ENCODE assay signal across 21 cellular contexts in genomic region chr15:25777047-25777446, GRCh38.
"Had no signal": no experiment of that assay in that cellular context is flagged by ENCODE, and none has a peak within 500 bp of the region (broad histone marks: within the 10 kb centered on the region; RNA-seq: fewer than 3 reads in every experiment).

No MANE protein-coding gene starts in this region.

- H3K4me3 Mint-ChIP-seq: activated CD4-positive, alpha-beta memory T cell treated with anti-CD3 and anti-CD28 coated beads for 36 hours; mesothelial cell of epicardium; naive B cell; T-cell had no signal

- H3K27me3 Mint-ChIP-seq: activated CD4-positive, alpha-beta memory T cell treated with anti-CD3 and anti-CD28 coated beads for 36 hours; naive B cell; T-cell had no signal

- H3K4me3 ChIP-seq: cardiac muscle cell, heart left ventricle, lower lobe of right lung had no signal

- H3K9ac ChIP-seq: SK-N-SH had no signal

- H3K4me2 ChIP-seq: SK-N-SH had no signal

- H3K27ac ChIP-seq: cardiac muscle cell, heart left ventricle, lower lobe of right lung, neutrophil had no signal

- DNase-seq: activated CD4-positive, alpha-beta memory T cell treated with anti-CD3 and anti-CD28 coated beads for 36 hours; activated CD4-positive, CD25-positive, alpha-beta regulatory T cell treated with anti-CD3 and anti-CD28 coated beads, Interleukin-2, amount 50 U/mL, for 72 hours; activated gamma-delta T cell; activated T-cell treated with anti-CD3 and anti-CD28 coated beads, Interleukin-2, amount 50 U/mL, for 72 hours; effector memory CD4-positive, alpha-beta T cell; heart left ventricle; immature natural killer cell; left cardiac atrium; lower lobe of right lung; naive B cell; SK-N-SH; small intestine; stimulated activated CD4-positive, alpha-beta T cell treated with anti-CD3 and anti-CD28 coated beads, Interleukin-4, amount 100 ng/mL, for 4 hours; stimulated activated CD8-positive, alpha-beta memory T cell treated with anti-CD3 and anti-CD28 coated beads, Interleukin-4, amount 100 ng/mL, for 48 hours; stimulated activated naive CD4-positive, alpha-beta T cell treated with Interleukin-2 at 50 U/mL for 16 hours; substantia nigra; T-cell; trophoblast cell had no signal

- H3K9me3 Mint-ChIP-seq: activated CD4-positive, alpha-beta memory T cell treated with anti-CD3 and anti-CD28 coated beads for 36 hours; activated T-cell treated with anti-CD3 and anti-CD28 coated beads, Interleukin-2, amount 50 U/mL, for 72 hours; immature natural killer cell; mesothelial cell of epicardium; naive B cell; T-cell had no signal

- H3K27me3 ChIP-seq: cardiac muscle cell, heart left ventricle, neutrophil had no signal

- ATAC-seq: activated T-cell treated with anti-CD3 and anti-CD28 coated beads, Interleukin-2, amount 50 U/mL, for 72 hours; heart left ventricle; left cardiac atrium; lower lobe of right lung; T-cell had no signal

- H3K9me3 ChIP-seq: heart left ventricle, lower lobe of right lung, neutrophil, SK-N-SH had no signal

- H3K27ac Mint-ChIP-seq: activated CD4-positive, alpha-beta memory T cell treated with anti-CD3 and anti-CD28 coated beads for 36 hours; activated T-cell treated with anti-CD3 and anti-CD28 coated beads, Interleukin-2, amount 50 U/mL, for 72 hours; mesothelial cell of epicardium had no signal

- H3K36me3 Mint-ChIP-seq: mesothelial cell of epicardium had no signal

- H3K36me3 ChIP-seq: cardiac muscle cell, neutrophil had no signal
